In the genomic region with DNA sequence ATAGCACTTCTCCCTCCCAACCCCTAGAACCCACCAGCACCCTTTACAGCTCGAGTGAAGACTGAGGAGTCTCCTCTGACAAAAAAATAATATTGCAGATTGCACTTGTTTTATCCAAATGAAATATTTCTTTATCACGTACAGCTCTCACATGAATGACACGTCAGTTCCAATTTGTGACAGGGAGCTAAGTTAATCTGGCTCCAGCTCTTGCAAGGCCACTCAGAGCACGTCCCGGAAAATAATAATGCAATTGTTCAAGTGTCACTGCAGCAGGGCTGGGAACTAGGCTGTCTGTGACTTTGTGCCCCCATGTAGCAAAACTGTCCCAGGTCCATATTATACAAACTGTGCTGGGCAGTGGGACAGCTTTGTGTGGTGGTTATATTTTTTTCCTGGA, we compare ENCODE assay signal across 22 cellular contexts.
"Had no signal": no experiment of that assay in that cellular context is flagged by ENCODE, and none has a peak within 500 bp of the region (broad histone marks: within the 10 kb centered on the region; RNA-seq: fewer than 3 reads in every experiment).

No MANE protein-coding gene starts in this region.

- DNase-seq: activated CD4-positive, alpha-beta T cell treated with anti-CD3 and anti-CD28 coated beads, Interleukin-2, amount 50 U/mL, for 1 hour; activated CD4-positive, CD25-positive, alpha-beta regulatory T cell; activated CD8-positive, alpha-beta memory T cell treated with anti-CD3 and anti-CD28 coated beads, Interleukin-2, amount 50 U/mL, for 4 hours; activated CD8-positive, alpha-beta T cell treated with anti-CD3 and anti-CD28 coated beads for 36 hours; activated naive CD8-positive, alpha-beta T cell treated with anti-CD3 and anti-CD28 coated beads for 36 hours; activated T-cell treated with anti-CD3 and anti-CD28 coated beads, Interleukin-2, amount 50 U/mL, for 72 hours; brain microvascular endothelial cell; KG1; NCI-H1048; NCI-H1930; NCI-H2171; NCI-H345; NCI-H510A treated with DMSO at 0.1 percent for 48 hours; NCI-H69; NK-92 treated with Interleukin-12 subunit alpha and Interleukin-12 subunit beta, amount 100 ng/mL, for 24 hours; OCI-M1; Peyer's patch; Right ventricle myocardium superior; SJCRH30; SK-N-SH had no signal

- H3K27ac ChIP-seq: brain microvascular endothelial cell, Peyer's patch, RWPE1, SJCRH30, VCaP had no signal

- ATAC-seq: activated CD8-positive, alpha-beta T cell treated with anti-CD3 and anti-CD28 coated beads for 36 hours; activated T-cell treated with anti-CD3 and anti-CD28 coated beads, Interleukin-2, amount 50 U/mL, for 72 hours had no signal
